ENCODE assay signal across 12 cellular contexts in genomic region chr1:166944186-166944967, GRCh38. TPM values are rescaled to one million over a fixed set of nuclear protein-coding genes. Genes with fewer than 3 reads are reported as not detected.
DNase-seq lines count a peak whose midpoint lies in the region; ATAC-seq and TF ChIP-seq lines count a peak whose summit lies in the region.
"Had no signal": no experiment of that assay in that cellular context is flagged by ENCODE, and none has a peak within 500 bp of the region (broad histone marks: within the 10 kb centered on the region; RNA-seq: fewer than 3 reads in every experiment).

No MANE protein-coding gene starts in this region.

- peaks cover 7% of the 10 kb centered on the region for H3K27me3 ChIP-seq in mammary epithelial cell (ENCODE audit: insufficient read depth, low read length)
- H3K27me3 ChIP-seq in breast epithelium = peaks cover 0 to 3% of the 10 kb centered on the region in 2 donors
- no peaks in the 10 kb centered on the region for H3K27me3 ChIP-seq in esophagus muscularis mucosa
- peaks cover 21% of the 10 kb centered on the region for H3K27me3 ChIP-seq in upper lobe of right lung

- TF ChIP-seq EP300 in esophagus muscularis mucosa (IDR thresholded peaks at IDR 0.05) = no peak

- no peak overlapping the region for H2AFZ ChIP-seq in mammary epithelial cell (ENCODE audit: low read depth, low read length)

- BruUV-seq in mammary epithelial cell (replicated peaks; lab: Mats Ljungman, UMichigan) = no TSS peak

- H4K20me1 ChIP-seq in mammary epithelial cell (ENCODE audit: insufficient read depth, low read length) = no peaks in the 10 kb centered on the region

- no peak overlapping the region for H3K4me3 ChIP-seq in mammary epithelial cell (replicated peaks in 1 of 3; ENCODE audit: insufficient read depth in 1 of 3, low read depth in 2 of 3, low read length in 3 of 3)
- no peak overlapping the region for H3K4me3 ChIP-seq in breast epithelium
- H3K4me3 ChIP-seq in NB4 (ENCODE audit: low read depth, low read length) = no peak overlapping the region
- no peak overlapping the region for H3K4me3 ChIP-seq in esophagus muscularis mucosa
- H3K4me3 ChIP-seq in upper lobe of right lung = no peak overlapping the region

- TF ChIP-seq CTCF in mammary epithelial cell (conservative IDR thresholded peaks at IDR 0.05 in 1 of 2, IDR thresholded peaks at IDR 0.05 in 1 of 2; ENCODE audit: extremely low read depth in 1 of 2, insufficient read depth in 1 of 2, low read depth in 1 of 2, low read length in 2 of 2) (no peak), breast epithelium (IDR thresholded peaks at IDR 0.05) (no peak), NB4 (IDR thresholded peaks at IDR 0.05; ENCODE audit: low read depth, low read length) (no peak), esophagus muscularis mucosa (IDR thresholded peaks at IDR 0.05) (no peak), upper lobe of right lung (IDR thresholded peaks at IDR 0.05) (no peak)

- dilution Hi-C loops in mammary epithelial cell (cut with HindIII; ENCODE audit: low sequenced_read_pairs) = no loop called here

- H3K36me3 ChIP-seq in mammary epithelial cell (ENCODE audit: insufficient read depth, low read length) = no peaks in the 10 kb centered on the region
- H3K36me3 ChIP-seq in breast epithelium = no peaks in the 10 kb centered on the region
- no peaks in the 10 kb centered on the region for H3K36me3 ChIP-seq in esophagus muscularis mucosa
- H3K36me3 ChIP-seq in upper lobe of right lung = no peaks in the 10 kb centered on the region

- no peak overlapping the region for H3K9ac ChIP-seq in mammary epithelial cell (ENCODE audit: insufficient read depth, low read length)

- no peak for TF ChIP-seq POLR2A in breast epithelium (IDR thresholded peaks at IDR 0.05)
- no peak for TF ChIP-seq POLR2A in NB4 (IDR thresholded peaks at IDR 0.05; ENCODE audit: extremely low read depth, insufficient read length)
- no peak for TF ChIP-seq POLR2A in esophagus muscularis mucosa (IDR thresholded peaks at IDR 0.05; ENCODE audit: low read depth)

- CTCF ChIA-PET in mammary epithelial cell (lab: Charles Lee; ENCODE audit: low non-redundant PET) = no interaction called here

- H3K79me2 ChIP-seq in mammary epithelial cell (ENCODE audit: insufficient read depth, low read length) = no peaks in the 10 kb centered on the region

- H3K27ac ChIP-seq in mammary epithelial cell (ENCODE audit: insufficient read depth, low read depth, low read length) (no peak overlapping the region), breast epithelium (no peak overlapping the region), esophagus muscularis mucosa (replicated peaks in 1 of 4) (no peak overlapping the region), upper lobe of right lung (no peak overlapping the region)

- DNase-seq in mammary epithelial cell (peak; percentile 32), breast epithelium (ENCODE audit: low spot score in 2 of 2) (no peak), NB4 (ENCODE audit: low read depth) (peak; percentile 51), esophagus muscularis mucosa (ENCODE audit: extremely low spot score) (peak; percentile 81), COLO829 (ENCODE audit: low spot score) (no peak), upper lobe of right lung (no peak), OCI-M2 (lab: John Stamatoyannopoulos, UW; ENCODE audit: unreplicated experiment) (no peak)
- DNase-seq: C1 segment of cervical spinal cord, NCI-H774 had no signal

- H3K4me2 ChIP-seq in mammary epithelial cell (ENCODE audit: insufficient read depth, low read depth, low read length) = no peak overlapping the region

- H3K4me1 ChIP-seq in mammary epithelial cell (ENCODE audit: insufficient read depth, low read length) = peaks cover 16% of the 10 kb centered on the region
- H3K4me1 ChIP-seq in breast epithelium = no peaks in the 10 kb centered on the region
- peaks cover 9 to 20% (median 14%) of the 10 kb centered on the region in 4 donors for H3K4me1 ChIP-seq in esophagus muscularis mucosa
- peaks cover 5% of the 10 kb centered on the region for H3K4me1 ChIP-seq in upper lobe of right lung

- in situ Hi-C loops in mammary epithelial cell (cut with MboI; ENCODE audit: low sequenced_read_pairs in 2 of 2) = no loop called here

- H3K9me3 ChIP-seq in mammary epithelial cell (replicated peaks; ENCODE audit: insufficient read depth, low read length) (no peaks in the 10 kb centered on the region), breast epithelium (no peaks in the 10 kb centered on the region), esophagus muscularis mucosa (no peaks in the 10 kb centered on the region), upper lobe of right lung (no peaks in the 10 kb centered on the region)

- WGBS in mammary epithelial cell (ENCODE audit: low coverage, missing lambda C conversion rate) = 68% methylated on average over 5 of the region's 5 CpGs
- WGBS in esophagus muscularis mucosa = 73% methylated on average over 4 of the region's 5 CpGs

- intact Hi-C loops in mammary epithelial cell (cut with micrococcal nuclease) = no loop called here
- intact Hi-C loops in breast epithelium (cut with DNase I; ENCODE audit: low total_unique reads) = no loop called here
- intact Hi-C loops in esophagus muscularis mucosa (cut with DNase I) = no loop called here
- intact Hi-C loops in upper lobe of right lung (cut with DNase I) = no loop called here

- ATAC-seq in HG03565 (IDR thresholded peaks at IDR 0.05; ENCODE audit: unreplicated experiment) (no peak), upper lobe of right lung (no peak)
- ATAC-seq: HepG2; natural killer cell treated with Interleukin-12 subunit alpha and Interleukin-12 subunit beta and Interleukin-15 and Interleukin-18, amount 100 ng/mL, for 72 hours had no signal

RNA-seq across cellular contexts. Expression of gene ILDR2, which starts 31.0 kb away (rescaled TPM):
- total RNA-seq in mammary epithelial cell = not detected
- 0.02 TPM for polyA plus RNA-seq in mammary epithelial cell
- polyA minus RNA-seq in mammary epithelial cell = not detected
- total RNA-seq in breast epithelium = 1 to 10 TPM in 1 of 3 donors, not detected in 2; 1.9 TPM
- total RNA-seq in esophagus muscularis mucosa = 10 to 100 TPM in 2 of 4 donors, 1 to 10 TPM in 2; 5.3 to 13.7 (median 9.4) TPM
- 0.98 TPM for total RNA-seq in upper lobe of right lung
- polyA plus RNA-seq: HepG2 had no signal

RNA-seq across cellular contexts. Expression of gene MAEL, which starts 44.7 kb away (rescaled TPM):
- not detected for total RNA-seq in mammary epithelial cell
- polyA plus RNA-seq in mammary epithelial cell = not detected
- polyA minus RNA-seq in mammary epithelial cell = not detected
- total RNA-seq in breast epithelium = under 1 TPM in 1 of 3 donors, not detected in 2; 0.15 TPM
- total RNA-seq in esophagus muscularis mucosa = 1 to 10 TPM in 3 of 4 donors, under 1 TPM in 1; 0.83 to 2.3 (median 1.2) TPM
- total RNA-seq in upper lobe of right lung = not detected
- total RNA-seq: HepG2; natural killer cell treated with Interleukin-12 subunit alpha and Interleukin-12 subunit beta and Interleukin-15 and Interleukin-18, amount 100 ng/mL, for 72 hours had no signal
- polyA plus RNA-seq: HepG2 had no signal

Comparison
In these comparisons a context has a peak if more than half of its experiments do, and no peak if none do; other contexts are left out.
1. DNase-seq: peak in mammary epithelial cell (single experiment), NB4 (single experiment) and esophagus muscularis mucosa (single experiment); none in breast epithelium (0 of 2), COLO829 (single experiment), upper lobe of right lung (single experiment) and OCI-M2 (single experiment).